Comparison of ENCODE assay signal across 1 cellular context in the genomic region with DNA sequence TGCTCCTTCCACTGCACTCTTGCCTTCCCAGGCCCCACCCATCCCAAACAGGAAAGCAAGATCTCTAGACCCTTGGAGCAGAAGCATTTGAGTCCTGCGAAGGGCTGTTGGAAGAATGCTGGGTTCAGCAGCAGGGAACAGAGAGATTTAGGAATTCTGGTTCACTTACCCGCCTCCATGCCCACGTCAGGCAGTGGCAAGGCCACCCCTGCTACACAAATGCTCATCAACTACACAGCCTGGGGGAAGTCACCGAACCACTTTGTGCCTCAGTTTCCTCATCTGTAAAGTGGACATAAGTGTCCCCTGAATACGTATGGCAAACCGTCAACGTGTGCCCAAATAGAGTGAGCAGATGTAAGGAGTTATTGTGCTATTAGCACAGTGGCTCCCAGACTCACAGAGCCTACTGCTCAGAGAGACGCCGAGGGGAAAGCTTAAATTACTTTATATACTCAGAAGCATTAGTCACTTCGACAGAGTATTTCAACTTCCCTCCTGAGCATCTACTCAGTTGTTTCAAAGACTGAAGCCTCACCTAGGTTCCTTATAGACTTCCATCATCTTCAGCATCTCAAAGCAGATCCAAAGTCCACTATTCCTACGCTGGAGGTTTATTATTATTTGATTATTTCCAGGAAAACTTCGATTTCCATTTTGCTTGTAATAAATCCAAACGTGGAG.
TF ChIP-seq lines count a peak whose summit lies in the region.

No MANE protein-coding gene starts in this region.

TF ChIP-seq in HepG2, 621 proteins besides CTCF, POLR2A, EP300 and RAD21:
- peak; percentile 72 for TF ChIP-seq ZNF629 (CRISPR knock-in tag; conservative IDR thresholded peaks at IDR 0.05)
- no peak for TF ChIP-seq ZMYM4 (CRISPR knock-in tag; IDR thresholded peaks at IDR 0.05)
TF ChIP-seq in HepG2: peak in this region for 1.
